ENCODE assay signal across 10 cellular contexts in the genomic region with DNA sequence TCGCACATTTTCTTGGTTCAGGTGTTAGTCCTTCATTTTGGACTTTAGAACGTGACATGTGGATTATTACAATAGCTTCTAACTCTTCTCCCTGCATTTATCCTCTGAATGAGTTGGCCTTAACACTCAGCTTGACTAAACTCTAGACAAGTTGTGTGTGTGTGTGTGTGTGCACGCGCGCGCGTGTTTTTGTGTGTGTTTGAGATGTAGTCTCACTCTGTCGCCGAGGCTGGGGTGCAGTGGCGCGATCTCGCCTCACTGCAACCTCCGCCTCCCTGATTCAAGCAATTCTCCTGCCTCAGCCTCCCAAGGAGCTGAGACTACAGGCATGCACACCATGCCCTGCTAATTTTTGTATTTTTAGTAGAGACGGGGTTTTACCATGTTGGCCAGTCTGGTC. TPM values are rescaled to one million over a fixed set of nuclear protein-coding genes. Genes with fewer than 3 reads are reported as not detected.
"Had no signal": no experiment of that assay in that cellular context is flagged by ENCODE, and none has a peak within 500 bp of the region (broad histone marks: within the 10 kb centered on the region; RNA-seq: fewer than 3 reads in every experiment).

No MANE protein-coding gene starts in this region.

- ATAC-seq: GM23338, HCT116 had no signal

- H3K9me3 ChIP-seq: HAP-1 had no signal

- DNase-seq: GM23248, GOT3, H7, H9, HCEC 1CT, HFFc6 had no signal

- H3K4me3 ChIP-seq: GM23248, GM23338, HAP-1 had no signal

- H3K36me3 ChIP-seq: HAP-1 had no signal

- H3K27ac ChIP-seq: GM23248 had no signal

RNA-seq across cellular contexts. Expression of gene KCNA4, which starts 24.3 kb away (rescaled TPM):
- total RNA-seq: GM23338, H1, H9, HFFc6 had no signal
- polyA plus RNA-seq: GM23248, GM23338, H1 had no signal
